In the genomic region with DNA sequence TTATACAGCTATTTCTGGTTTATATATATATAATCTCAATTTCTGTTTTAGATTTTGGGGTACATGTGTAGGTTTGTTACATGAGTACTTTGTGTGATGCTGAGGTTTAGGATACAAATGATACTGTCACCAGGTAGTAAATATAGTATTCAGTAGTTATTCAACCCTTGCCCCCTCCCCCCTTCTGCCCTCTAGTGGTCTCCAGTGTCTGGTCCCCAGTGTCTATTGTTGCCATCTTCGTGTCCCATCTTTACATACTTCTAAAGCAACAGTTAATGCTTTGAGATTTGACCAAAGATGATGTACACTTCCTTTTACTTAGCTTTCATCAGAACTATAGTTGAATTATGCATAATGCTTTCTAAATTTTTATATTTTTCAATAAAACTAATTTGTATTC, we compare ENCODE assay signal across 17 cellular contexts.
DNase-seq lines count a peak whose midpoint lies in the region; ATAC-seq and TF ChIP-seq lines count a peak whose summit lies in the region.
"Had no signal": no experiment of that assay in that cellular context is flagged by ENCODE, and none has a peak within 500 bp of the region (broad histone marks: within the 10 kb centered on the region; RNA-seq: fewer than 3 reads in every experiment).

No MANE protein-coding gene starts in this region.

- intact Hi-C loops in adrenal gland (cut with DNase I), result no loop called here

- H3K4me2 ChIP-seq in DND-41 (ENCODE audit: insufficient read depth, low read length), result no peak overlapping the region

- H3K27ac ChIP-seq in DND-41 (ENCODE audit: low read length) (no peak overlapping the region), adrenal gland (no peak overlapping the region)
- H3K27ac ChIP-seq: BLaER1, body of pancreas, left ventricle myocardium inferior had no signal

- TF ChIP-seq CTCF in DND-41 (IDR thresholded peaks at IDR 0.05; ENCODE audit: borderline replicate concordance, extremely low read depth, low read length, poor library complexity, severe bottlenecking) (peak; percentile 42), adrenal gland (IDR thresholded peaks at IDR 0.05) (no peak)

- WGBS in adrenal gland, 4 donors, result 52 to 74% (median 67%) methylated on average over 1 of the region's 1 CpG

- H3K36me3 ChIP-seq in DND-41 (ENCODE audit: insufficient read depth, low read length) (no peaks in the 10 kb centered on the region), adrenal gland (replicated peaks in 1 of 2) (no peaks in the 10 kb centered on the region)
- H3K36me3 ChIP-seq: BLaER1, left ventricle myocardium inferior had no signal

- H3K4me3 ChIP-seq in DND-41 (ENCODE audit: low read depth in 1 of 2, low read length in 2 of 2) (no peak overlapping the region), adrenal gland (no peak overlapping the region)
- H3K4me3 ChIP-seq: BLaER1, body of pancreas, left ventricle myocardium inferior had no signal

- no peak for ATAC-seq in DND-41 (ENCODE audit: insufficient read depth, low read depth)
- ATAC-seq: activated CD4-positive, CD25-positive, alpha-beta regulatory T cell treated with anti-CD3 and anti-CD28 coated beads, Interleukin-2, amount 50 U/mL, for 24 hours; body of pancreas had no signal

- DNase-seq in DND-41 (peak; percentile 6), Kasumi-1 (lab: John Stamatoyannopoulos, UW) (peak; percentile 25 to 27), RPMI8226 (peak; percentile 5), iPS-NIHi7 (ENCODE audit: extremely low spot score) (peak; percentile 12), adrenal gland (no peak), islet precursor cell (no peak), NCI-H128 (lab: John Stamatoyannopoulos, UW; ENCODE audit: unreplicated experiment) (no peak)
- DNase-seq in stimulated activated CD4-positive, alpha-beta T cell treated with anti-CD3 and anti-CD28 coated beads, Interleukin-4, amount 100 ng/mL, for 1 hour, result no peak
- DNase-seq: activated CD8-positive, alpha-beta memory T cell treated with anti-CD3 and anti-CD28 coated beads, Interleukin-2, amount 50 U/mL, for 48 hours; activated naive CD4-positive, alpha-beta T cell treated with anti-CD3 and anti-CD28 coated beads for 36 hours; dermis blood vessel endothelial cell; EL; left ventricle myocardium inferior; NCI-H2107 had no signal

- no peaks in the 10 kb centered on the region for H3K4me1 ChIP-seq in DND-41 (ENCODE audit: insufficient read depth, low read length)
- H3K4me1 ChIP-seq in adrenal gland (replicated peaks in 1 of 2), result no peaks in the 10 kb centered on the region
- H3K4me1 ChIP-seq: BLaER1, body of pancreas, left ventricle myocardium inferior had no signal

- no peaks in the 10 kb centered on the region for H3K79me2 ChIP-seq in DND-41 (ENCODE audit: insufficient read depth, low read length)

- TF ChIP-seq POLR2A in adrenal gland (IDR thresholded peaks at IDR 0.05), result no peak

- H4K20me1 ChIP-seq in DND-41 (ENCODE audit: insufficient read depth, low read length), result no peaks in the 10 kb centered on the region
- H4K20me1 ChIP-seq: BLaER1 had no signal

- no peaks in the 10 kb centered on the region for H3K9me3 ChIP-seq in DND-41 (ENCODE audit: insufficient read depth, low read length, severe bottlenecking)
- H3K9me3 ChIP-seq in adrenal gland (replicated peaks in 1 of 3), result peaks cover 0 to 3% (median 0%) of the 10 kb centered on the region in 3 donors
- H3K9me3 ChIP-seq: BLaER1, body of pancreas had no signal

- no peak overlapping the region for H2AFZ ChIP-seq in DND-41 (ENCODE audit: low read depth, low read length)

- no peak overlapping the region for H3K9ac ChIP-seq in DND-41 (ENCODE audit: low read depth, low read length)
- H3K9ac ChIP-seq: BLaER1 had no signal

- H3K27me3 ChIP-seq in DND-41 (ENCODE audit: insufficient read depth, low read length, poor library complexity), result no peaks in the 10 kb centered on the region
- H3K27me3 ChIP-seq in adrenal gland, result no peaks in the 10 kb centered on the region
- H3K27me3 ChIP-seq: BLaER1, body of pancreas had no signal

Comparison
In these comparisons a context has a peak if more than half of its experiments do, and no peak if none do; other contexts are left out.
1. DNase-seq: peak in DND-41 (single experiment), Kasumi-1 (2 of 2), RPMI8226 (single experiment) and iPS-NIHi7 (single experiment); none in adrenal gland (0 of 7), stimulated activated CD4-positive, alpha-beta T cell treated with anti-CD3 and anti-CD28 coated beads, Interleukin-4, amount 100 ng/mL, for 1 hour (single experiment), islet precursor cell (single experiment) and NCI-H128 (single experiment).